Comparison of ENCODE assay signal across 17 cellular contexts in genomic region chr7:27117687-27118491, GRCh38. TPM values are rescaled to one million over a fixed set of nuclear protein-coding genes. Genes with fewer than 3 reads are reported as not detected.
DNase-seq lines count a peak whose midpoint lies in the region; ATAC-seq and TF ChIP-seq lines count a peak whose summit lies in the region.
"Had no signal": no experiment of that assay in that cellular context is flagged by ENCODE, and none has a peak within 500 bp of the region (broad histone marks: within the 10 kb centered on the region; RNA-seq: fewer than 3 reads in every experiment).

No MANE protein-coding gene starts in this region.

- H3K9me3 Mint-ChIP-seq in Caco-2 (ENCODE audit: unreplicated experiment) = no peaks in the 10 kb centered on the region
- H3K9me3 Mint-ChIP-seq: activated T-helper 2 cell treated with anti-CD3 and anti-CD28 coated beads, Interferon-gamma antibody, Interleukin-2, Interleukin-4, amounts not matched to agents 10 μg/mL and 5 μg/mL and 100 μg/mL, durations not matched to agents 14 hours and 24 hours and 36 hours; natural killer cell treated with Interleukin-12 subunit alpha and Interleukin-12 subunit beta and Interleukin-15 and Interleukin-18, amount 100 ng/mL, for 72 hours had no signal

- WGBS in right cardiac atrium = 19% methylated on average over 22 of the region's 22 CpGs
- 61 to 76% (median 73%) methylated on average over 22 of the region's 22 CpGs for WGBS in psoas muscle, 3 donors

- no peak overlapping the region for H3K4me3 ChIP-seq in Caco-2 (ENCODE audit: low read depth, low read length)
- H3K4me3 ChIP-seq in astrocyte of the cerebellum (ENCODE audit: low read depth, low read length) = peak overlapping the region; percentile 76
- peak overlapping the region; percentile 46 for H3K4me3 ChIP-seq in right cardiac atrium (ENCODE audit: low read length)
- H3K4me3 ChIP-seq in psoas muscle = peak overlapping the region; percentile 46
- H3K4me3 ChIP-seq: SJSA1 had no signal

- peak overlapping the region; percentile 59 for H3K4me3 Mint-ChIP-seq in Caco-2 (ENCODE audit: unreplicated experiment)
- H3K4me3 Mint-ChIP-seq: natural killer cell treated with Interleukin-12 subunit alpha and Interleukin-12 subunit beta and Interleukin-15 and Interleukin-18, amount 100 ng/mL, for 72 hours had no signal

- ATAC-seq in right cardiac atrium (no peak), psoas muscle (no peak), HG03457 (IDR thresholded peaks at IDR 0.05; ENCODE audit: unreplicated experiment) (no peak)
- ATAC-seq in stimulated activated naive CD8-positive, alpha-beta T cell treated with anti-CD3 and anti-CD28 coated beads, Interleukin-15, Interleukin-2, amounts not matched to agents 100 U/mL and 50 U/mL, for 24 hours = no peak
- ATAC-seq: natural killer cell treated with Interleukin-12 subunit alpha and Interleukin-12 subunit beta and Interleukin-15 and Interleukin-18, amount 100 ng/mL, for 72 hours had no signal

- H3K4me1 Mint-ChIP-seq in Caco-2 (ENCODE audit: low read depth, unreplicated experiment) = peaks cover 34% of the 10 kb centered on the region

- in situ Hi-C loops in astrocyte of the cerebellum (cut with HindIII; ENCODE audit: low sequenced_read_pairs) (loop anchor here (5.0 kb wide), 1 partner anchor 266 kb away; no protein-coding TSS in a partner anchor), G401 (cut with HindIII; ENCODE audit: low sequenced_read_pairs) (loop anchor here (5.0 kb wide), 1 partner anchor 261 kb away; no protein-coding TSS in a partner anchor)

- POLR2A ChIA-PET in Caco-2 (lab: Charles Lee) = no interaction called here

- intact Hi-C loops in Caco-2 (cut with micrococcal nuclease; ENCODE audit: unreplicated experiment) = no loop called here
- intact Hi-C loops in right cardiac atrium (cut with DNase I) = no loop called here
- intact Hi-C loops in psoas muscle (cut with DNase I) = no loop called here

- H3K27ac ChIP-seq in right cardiac atrium (ENCODE audit: low read length) (peak overlapping the region; percentile 72), psoas muscle (peak overlapping the region; percentile 64)
- H3K27ac ChIP-seq: SJSA1 had no signal

- H3K27me3 ChIP-seq in Caco-2 (replicated peaks; ENCODE audit: control insufficient read depth, insufficient read depth, low read length) = no peaks in the 10 kb centered on the region
- H3K27me3 ChIP-seq in right cardiac atrium (ENCODE audit: control insufficient read depth, insufficient read depth) = no peaks in the 10 kb centered on the region
- H3K27me3 ChIP-seq in psoas muscle (ENCODE audit: insufficient read depth in 3 of 3, low read length in 2 of 3) = no peaks in the 10 kb centered on the region
- H3K27me3 ChIP-seq: SJSA1 had no signal

- H3K27ac Mint-ChIP-seq in Caco-2 (ENCODE audit: unreplicated experiment) = no peak overlapping the region
- H3K27ac Mint-ChIP-seq: activated T-helper 2 cell treated with anti-CD3 and anti-CD28 coated beads, Interferon-gamma antibody, Interleukin-2, Interleukin-4, amounts not matched to agents 10 μg/mL and 5 μg/mL and 100 μg/mL, durations not matched to agents 14 hours and 24 hours and 36 hours; natural killer cell treated with Interleukin-12 subunit alpha and Interleukin-12 subunit beta and Interleukin-15 and Interleukin-18, amount 100 ng/mL, for 72 hours had no signal

- BruUV-seq in Caco-2 (replicated peaks; lab: Mats Ljungman, UMichigan) = no TSS peak

- H3K9me3 ChIP-seq in Caco-2 (no peaks in the 10 kb centered on the region), right cardiac atrium (ENCODE audit: control insufficient read depth, low read length) (no peaks in the 10 kb centered on the region), psoas muscle (no peaks in the 10 kb centered on the region)
- H3K9me3 ChIP-seq: BE2C, SJSA1 had no signal

- peaks cover 39% of the 10 kb centered on the region for H3K36me3 Mint-ChIP-seq in Caco-2 (ENCODE audit: insufficient read depth, unreplicated experiment)
- H3K36me3 Mint-ChIP-seq: natural killer cell treated with Interleukin-12 subunit alpha and Interleukin-12 subunit beta and Interleukin-15 and Interleukin-18, amount 100 ng/mL, for 72 hours had no signal

- CTCF ChIA-PET in Caco-2 (lab: Charles Lee) = no interaction called here

- no peak for DNase-seq in Caco-2
- DNase-seq in astrocyte of the cerebellum (ENCODE audit: low read depth) = no peak
- DNase-seq in right cardiac atrium = no peak
- no peak for DNase-seq in psoas muscle
- DNase-seq in G401 (ENCODE audit: low spot score) = no peak
- DNase-seq in activated CD4-positive, alpha-beta T cell treated with anti-CD3 and anti-CD28 coated beads, Interleukin-2, amount 50 U/mL, for 48 hours = no peak
- DNase-seq in stimulated activated naive CD8-positive, alpha-beta T cell treated with anti-CD3 and anti-CD28 coated beads, Interleukin-15, Interleukin-2, amounts not matched to agents 100 U/mL and 50 U/mL, for 24 hours = no peak
- DNase-seq: activated CD4-positive, CD25-positive, alpha-beta regulatory T cell; BE2C; head of caudate nucleus; NCI-H1092 treated with DMSO at 0.1 percent for 48 hours; NCI-H524; stimulated activated naive CD4-positive, alpha-beta T cell treated with Interleukin-2 at 50 U/mL for 16 hours had no signal

- no peak for TF ChIP-seq CTCF in Caco-2 (IDR thresholded peaks at IDR 0.05; ENCODE audit: insufficient read depth in 1 of 2, low read depth in 1 of 2, low read length in 1 of 2, severe bottlenecking in 1 of 2, unreplicated experiment in 1 of 2)
- TF ChIP-seq CTCF in astrocyte of the cerebellum (IDR thresholded peaks at IDR 0.05; ENCODE audit: low read depth, low read length, missing control alignments) = no peak
- TF ChIP-seq CTCF in psoas muscle (IDR thresholded peaks at IDR 0.05) = no peak

- H3K36me3 ChIP-seq in Caco-2 (ENCODE audit: control insufficient read depth, insufficient read depth, low read length) (no peaks in the 10 kb centered on the region), psoas muscle (ENCODE audit: insufficient read depth in 1 of 2, low read depth in 1 of 2) (peaks cover 0 to 11% of the 10 kb centered on the region in 2 donors)
- H3K36me3 ChIP-seq: BE2C had no signal

- H3K4me1 ChIP-seq in Caco-2 = peaks cover 48% of the 10 kb centered on the region
- H3K4me1 ChIP-seq in right cardiac atrium (ENCODE audit: control insufficient read depth, insufficient read depth, low read length) = no peaks in the 10 kb centered on the region
- peaks cover 23% of the 10 kb centered on the region for H3K4me1 ChIP-seq in psoas muscle
- H3K4me1 ChIP-seq: BE2C had no signal

- no peaks in the 10 kb centered on the region for H3K27me3 Mint-ChIP-seq in Caco-2 (ENCODE audit: insufficient read depth, unreplicated experiment)
- H3K27me3 Mint-ChIP-seq: natural killer cell treated with Interleukin-12 subunit alpha and Interleukin-12 subunit beta and Interleukin-15 and Interleukin-18, amount 100 ng/mL, for 72 hours had no signal

RNA-seq across cellular contexts. Expression of gene HOXA4, which starts 12.7 kb away (rescaled TPM):
- total RNA-seq in Caco-2 (2022) (4.8 and 5.5 TPM in 2 replicates), right cardiac atrium (1 to 10 TPM in 2 of 4 donors, under 1 TPM in 2; 0.12 to 2.2 (median 1.1) TPM), psoas muscle (10 to 100 TPM in 2 of 4 donors, 1 to 10 TPM in 2; 7.2 to 11.5 (median 9.1) TPM)
- polyA plus RNA-seq in right cardiac atrium (3.3 TPM), psoas muscle (10 to 100 TPM in 2 of 3 donors, 1 to 10 TPM in 1; 6.8 to 20.8 (median 12.5) TPM)
- not detected in 2 replicates for total RNA-seq in G401 (2014; rRNA removed; shearing (Covaris generic))
- total RNA-seq: activated T-helper 2 cell treated with anti-CD3 and anti-CD28 coated beads, Interferon-gamma antibody, Interleukin-2, Interleukin-4, amounts not matched to agents 10 μg/mL and 5 μg/mL and 100 μg/mL, durations not matched to agents 14 hours and 24 hours and 36 hours had no signal

RNA-seq across cellular contexts. Expression of gene HOXA2, which starts 15.4 kb away (rescaled TPM):
- total RNA-seq in Caco-2 (2022) (1.5 and 1.8 TPM in 2 replicates), right cardiac atrium (under 1 TPM in 3 of 4 donors, not detected in 1; 0.12 to 0.60 (median 0.37) TPM), psoas muscle (1 to 10 TPM in 1 of 4 donors, under 1 TPM in 3; 0.17 to 1.1 (median 0.53) TPM)
- polyA plus RNA-seq in right cardiac atrium (0.36 TPM), psoas muscle (under 1 TPM; 0.23 to 0.42 (median 0.29) TPM)
- total RNA-seq in G401 (2014; rRNA removed; shearing (Covaris generic)) = not detected in 2 replicates
- total RNA-seq: activated T-helper 2 cell treated with anti-CD3 and anti-CD28 coated beads, Interferon-gamma antibody, Interleukin-2, Interleukin-4, amounts not matched to agents 10 μg/mL and 5 μg/mL and 100 μg/mL, durations not matched to agents 14 hours and 24 hours and 36 hours; natural killer cell treated with Interleukin-12 subunit alpha and Interleukin-12 subunit beta and Interleukin-15 and Interleukin-18, amount 100 ng/mL, for 72 hours had no signal

RNA-seq across cellular contexts. Expression of gene HOXA1, which starts 22.1 kb away (rescaled TPM):
- total RNA-seq in Caco-2 (2022) (18.5 and 18.8 TPM in 2 replicates), right cardiac atrium (under 1 TPM in 2 of 4 donors, not detected in 2; 0.15 to 0.29 TPM), psoas muscle (under 1 TPM in 2 of 4 donors, not detected in 2; 0.17 to 0.21 TPM)
- polyA plus RNA-seq in right cardiac atrium (0.14 TPM), psoas muscle (under 1 TPM; 0.03 to 0.22 (median 0.22) TPM)
- 11.8 and 15.5 TPM in 2 replicates for total RNA-seq in G401 (2014; rRNA removed; shearing (Covaris generic))

RNA-seq across cellular contexts. Expression of gene HOXA5, which starts 25.6 kb away (rescaled TPM):
- total RNA-seq in Caco-2 (2022) = 4.3 and 4.9 TPM in 2 replicates
- total RNA-seq in right cardiac atrium = under 1 TPM in 1 of 4 donors, not detected in 3; 0.17 TPM
- 0.43 TPM for polyA plus RNA-seq in right cardiac atrium
- total RNA-seq in psoas muscle = 10 to 100 TPM in 1 of 4 donors, 1 to 10 TPM in 3; 4.7 to 18.8 (median 8.1) TPM
- polyA plus RNA-seq in psoas muscle = 1 to 10 TPM; 2.6 to 7.6 (median 4.6) TPM
- 0.81 and 1.6 TPM in 2 replicates for total RNA-seq in G401 (2014; rRNA removed; shearing (Covaris generic))
- total RNA-seq: activated T-helper 2 cell treated with anti-CD3 and anti-CD28 coated beads, Interferon-gamma antibody, Interleukin-2, Interleukin-4, amounts not matched to agents 10 μg/mL and 5 μg/mL and 100 μg/mL, durations not matched to agents 14 hours and 24 hours and 36 hours had no signal

RNA-seq across cellular contexts. Expression of gene HOXA6, which starts 29.7 kb away (rescaled TPM):
- total RNA-seq in Caco-2 (2022) (5.6 and 8.1 TPM in 2 replicates), right cardiac atrium (not detected), psoas muscle (1 to 10 TPM; 2.5 to 3.7 (median 3.1) TPM)
- polyA plus RNA-seq in right cardiac atrium (not detected), psoas muscle (1 to 10 TPM in 2 of 3 donors, under 1 TPM in 1; 0.64 to 3.2 (median 1.5) TPM)
- total RNA-seq in G401 (2014; rRNA removed; shearing (Covaris generic)) = 5.1 TPM in 1 of 2 replicates, not detected in the other
- total RNA-seq: activated T-helper 2 cell treated with anti-CD3 and anti-CD28 coated beads, Interferon-gamma antibody, Interleukin-2, Interleukin-4, amounts not matched to agents 10 μg/mL and 5 μg/mL and 100 μg/mL, durations not matched to agents 14 hours and 24 hours and 36 hours had no signal
